1 cellular context compared by ENCODE assay signal in genomic region chr19:46716013-46716671, GRCh38.
TF ChIP-seq lines count a peak whose summit lies in the region.

No MANE protein-coding gene starts in this region.

TF ChIP-seq in HepG2, 621 proteins besides CTCF, POLR2A, EP300 and RAD21 (continues in another document):
- TF ChIP-seq HNRNPLL (IDR thresholded peaks at IDR 0.05; ENCODE audit: low read depth, low read length, poor library complexity, severe bottlenecking), result peak; percentile 21
- TF ChIP-seq U2AF1 (optimal IDR thresholded peaks at IDR 0.05; ENCODE audit: low read depth, low read length), result no peak
- TF ChIP-seq ADNP (CRISPR knock-in tag; IDR thresholded peaks at IDR 0.05), result no peak
- no peak for TF ChIP-seq ZFP1 (CRISPR knock-in tag; IDR thresholded peaks at IDR 0.05)
- no peak for TF ChIP-seq ZFYVE20 (CRISPR knock-in tag; IDR thresholded peaks at IDR 0.05; ENCODE audit: borderline replicate concordance, low read depth)
- no peak for TF ChIP-seq NKX3-1 (CRISPR knock-in tag; IDR thresholded peaks at IDR 0.05)
- no peak for TF ChIP-seq RERE (CRISPR knock-in tag; IDR thresholded peaks at IDR 0.05; ENCODE audit: low read depth)
- peak; percentile 30 for TF ChIP-seq AGO1 (IDR thresholded peaks at IDR 0.05; ENCODE audit: low read depth, low read length, poor library complexity, severe bottlenecking)
- peak; percentile 58 for TF ChIP-seq ZNF687 (CRISPR knock-in tag; IDR thresholded peaks at IDR 0.05)
- TF ChIP-seq POGK (CRISPR knock-in tag; conservative IDR thresholded peaks at IDR 0.05), result 0 out of 2 replicates have a peak, but pooled peaks have one; percentile 14
- no peak for TF ChIP-seq ETS1 (CRISPR knock-in tag; IDR thresholded peaks at IDR 0.05)
- no peak for TF ChIP-seq ZNF292 (CRISPR knock-in tag; IDR thresholded peaks at IDR 0.05; ENCODE audit: borderline replicate concordance, low read depth)
- TF ChIP-seq MTA1 (CRISPR knock-in tag; IDR thresholded peaks at IDR 0.05; ENCODE audit: borderline replicate concordance), result no peak
- TF ChIP-seq HNRNPL (IDR thresholded peaks at IDR 0.05; ENCODE audit: low read depth, low read length), result no peak
- TF ChIP-seq ETV5 (CRISPR knock-in tag; IDR thresholded peaks at IDR 0.05; ENCODE audit: borderline replicate concordance), result 0 out of 2 replicates have a peak, but pooled peaks have one; percentile 4
- TF ChIP-seq ZC3H13 (CRISPR knock-in tag; IDR thresholded peaks at IDR 0.05), result 0 out of 2 replicates have a peak, but pooled peaks have one; percentile 50
- TF ChIP-seq ZBTB3 (CRISPR knock-in tag; IDR thresholded peaks at IDR 0.05; ENCODE audit: borderline replicate concordance, low read depth), result no peak
- TF ChIP-seq HDAC6 (IDR thresholded peaks at IDR 0.05; ENCODE audit: low read depth, low read length), result no peak
- TF ChIP-seq KLF6 (CRISPR knock-in tag; IDR thresholded peaks at IDR 0.05), result no peak
- 0 out of 2 replicates have a peak, but pooled peaks have one; percentile 19 for TF ChIP-seq RBFOX2 (IDR thresholded peaks at IDR 0.05; ENCODE audit: low read depth, low read length)
- TF ChIP-seq ZNF547 (CRISPR knock-in tag; IDR thresholded peaks at IDR 0.05), result no peak
- no peak for TF ChIP-seq ZEB1 (IDR thresholded peaks at IDR 0.05; ENCODE audit: insufficient replicate concordance, low read depth)
- TF ChIP-seq BCL3 (CRISPR knock-in tag; IDR thresholded peaks at IDR 0.05), result 0 out of 2 replicates have a peak, but pooled peaks have one; percentile 14
- TF ChIP-seq ZFX (CRISPR knock-in tag; IDR thresholded peaks at IDR 0.05; ENCODE audit: low read depth), result peak; percentile 40; the same call in 1 of the 2 replicates
- TF ChIP-seq ZFP91 (CRISPR knock-in tag; IDR thresholded peaks at IDR 0.05; ENCODE audit: borderline replicate concordance), result peak; percentile 28; the same call in 1 of the 2 replicates
- no peak for TF ChIP-seq SAP130 (CRISPR knock-in tag; IDR thresholded peaks at IDR 0.05; ENCODE audit: low read depth)
- no peak for TF ChIP-seq CHCHD3 (CRISPR knock-in tag; IDR thresholded peaks at IDR 0.05)
- 0 out of 2 replicates have a peak, but pooled peaks have one; percentile 18 for TF ChIP-seq HDAC1 (CRISPR knock-in tag; IDR thresholded peaks at IDR 0.05)
- peak; percentile 47 for TF ChIP-seq ZFY (CRISPR knock-in tag; IDR thresholded peaks at IDR 0.05)
- TF ChIP-seq ZNF276 (CRISPR knock-in tag; IDR thresholded peaks at IDR 0.05; ENCODE audit: low read depth), result peak; percentile 46; the same call in 1 of the 2 replicates
- 0 out of 2 replicates have a peak, but pooled peaks have one; percentile 30 for TF ChIP-seq ZNF383 (CRISPR knock-in tag; IDR thresholded peaks at IDR 0.05; ENCODE audit: borderline replicate concordance)
- TF ChIP-seq ARNT (IDR thresholded peaks at IDR 0.05), result no peak
- no peak for TF ChIP-seq ZNF574 (CRISPR knock-in tag; IDR thresholded peaks at IDR 0.05)
- 0 out of 2 replicates have a peak, but pooled peaks have one; percentile 42 for TF ChIP-seq ZNF501 (CRISPR knock-in tag; IDR thresholded peaks at IDR 0.05)
- no peak for TF ChIP-seq MBD4 (IDR thresholded peaks at IDR 0.05; ENCODE audit: borderline replicate concordance, low read length)
